10 cellular contexts compared by ENCODE assay signal in the genomic region with DNA sequence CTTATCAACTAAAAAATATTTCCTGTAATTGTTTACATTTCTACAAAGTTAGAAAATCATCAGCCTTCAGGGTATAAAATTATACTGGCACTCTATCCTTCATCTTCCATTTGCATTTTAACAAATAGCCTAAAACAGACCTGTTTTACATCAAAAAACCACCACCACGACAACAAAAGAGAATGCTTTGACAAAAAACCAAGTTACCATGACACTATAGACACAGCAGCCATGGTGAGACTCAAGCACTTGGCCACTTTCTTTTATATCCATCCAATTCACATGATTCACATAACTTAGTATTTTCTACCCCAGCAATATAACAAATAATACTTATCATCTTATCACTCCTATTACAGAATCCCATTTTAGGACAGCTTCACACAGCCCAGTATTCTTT. TPM values are rescaled to one million over a fixed set of nuclear protein-coding genes. Genes with fewer than 3 reads are reported as not detected.
DNase-seq lines count a peak whose midpoint lies in the region; ATAC-seq and TF ChIP-seq lines count a peak whose summit lies in the region.
"Had no signal": no experiment of that assay in that cellular context is flagged by ENCODE, and none has a peak within 500 bp of the region (broad histone marks: within the 10 kb centered on the region; RNA-seq: fewer than 3 reads in every experiment).

No MANE protein-coding gene starts in this region.

- DNase-seq in GM23248 (peak; percentile 28), T-helper 17 cell (no peak), hepatocyte (ENCODE audit: low spot score) (no peak), psoas muscle (no peak), NCI-H1436 (lab: John Stamatoyannopoulos, UW) (no peak), suprapubic skin (ENCODE audit: low spot score in 2 of 2) (no peak), HPDE6-E6E7 (ENCODE audit: extremely low spot score) (no peak)
- DNase-seq: activated CD4-positive, CD25-positive, alpha-beta regulatory T cell; activated T-cell treated with anti-CD3 and anti-CD28 coated beads, Interleukin-2, amount 50 U/mL, for 24 hours had no signal

- H3K79me2 ChIP-seq in GM23248 (ENCODE audit: insufficient read depth) = peaks cover 69% of the 10 kb centered on the region
- peaks cover 66% of the 10 kb centered on the region for H3K79me2 ChIP-seq in hepatocyte

- H3K9ac ChIP-seq in GM23248 = peak overlapping the region; percentile 96

- H3K27ac ChIP-seq in GM23248 (peak overlapping the region; percentile 93), hepatocyte (peak overlapping the region; percentile 99), psoas muscle (no peak overlapping the region), suprapubic skin (no peak overlapping the region)

- peaks cover 42% of the 10 kb centered on the region for H3K4me1 Mint-ChIP-seq in T-helper 17 cell

- no peaks in the 10 kb centered on the region for H3K36me3 Mint-ChIP-seq in T-helper 17 cell (ENCODE audit: low read depth)

- no peak overlapping the region for H3K4me3 Mint-ChIP-seq in T-helper 17 cell

- no peak for TF ChIP-seq EP300 in suprapubic skin (IDR thresholded peaks at IDR 0.05)

- H3F3A ChIP-seq in GM23248 (ENCODE audit: insufficient read depth) = peaks cover 8% of the 10 kb centered on the region; the same call in 1 of the 2 replicates

- H3K4me1 ChIP-seq in GM23248 (ENCODE audit: insufficient read depth) = peaks cover 31% of the 10 kb centered on the region
- H3K4me1 ChIP-seq in hepatocyte (ENCODE audit: insufficient read depth) = peaks cover 34% of the 10 kb centered on the region
- peaks cover 48% of the 10 kb centered on the region for H3K4me1 ChIP-seq in psoas muscle
- H3K4me1 ChIP-seq in suprapubic skin = peaks cover 31% of the 10 kb centered on the region

- in situ Hi-C loops in GM23248 (cut with MboI) = no loop called here

- TF ChIP-seq POLR2A in suprapubic skin (IDR thresholded peaks at IDR 0.05) = no peak

- H3K27me3 Mint-ChIP-seq in T-helper 17 cell = no peaks in the 10 kb centered on the region
- H3K27me3 Mint-ChIP-seq: activated T-cell treated with anti-CD3 and anti-CD28 coated beads, Interleukin-2, amount 50 U/mL, for 24 hours had no signal

- peaks cover 8% of the 10 kb centered on the region; the same call in 1 of the 2 replicates for H4K20me1 ChIP-seq in GM23248 (ENCODE audit: insufficient read depth)
- no peaks in the 10 kb centered on the region for H4K20me1 ChIP-seq in hepatocyte (ENCODE audit: insufficient read depth, poor library complexity, severe bottlenecking)

- TF ChIP-seq CTCF in hepatocyte (IDR thresholded peaks at IDR 0.05; ENCODE audit: poor library complexity) (no peak), psoas muscle (IDR thresholded peaks at IDR 0.05) (no peak), suprapubic skin (IDR thresholded peaks at IDR 0.05) (no peak)

- H3K4me2 ChIP-seq in GM23248 (ENCODE audit: unreplicated experiment) (peak overlapping the region; percentile 96), hepatocyte (peak overlapping the region; percentile 80)

- no peaks in the 10 kb centered on the region for H3K27me3 ChIP-seq in GM23248 (replicated peaks; ENCODE audit: insufficient read depth)
- H3K27me3 ChIP-seq in hepatocyte = no peaks in the 10 kb centered on the region
- H3K27me3 ChIP-seq in psoas muscle (ENCODE audit: insufficient read depth in 3 of 3, low read length in 2 of 3) = no peaks in the 10 kb centered on the region
- no peaks in the 10 kb centered on the region for H3K27me3 ChIP-seq in suprapubic skin

- ATAC-seq in T-helper 17 cell (no peak), psoas muscle (no peak), HG03565 (IDR thresholded peaks at IDR 0.05; ENCODE audit: unreplicated experiment) (no peak)

- H3K9me2 ChIP-seq in GM23248 (ENCODE audit: insufficient read depth) (no peaks in the 10 kb centered on the region), hepatocyte (replicated peaks; ENCODE audit: insufficient read depth) (no peaks in the 10 kb centered on the region)

- H3K9me3 ChIP-seq in GM23248 (ENCODE audit: low read depth) (no peaks in the 10 kb centered on the region), T-helper 17 cell (ENCODE audit: control insufficient read depth, low read length, poor library complexity, severe bottlenecking) (no peaks in the 10 kb centered on the region), hepatocyte (ENCODE audit: low read depth) (no peaks in the 10 kb centered on the region), psoas muscle (no peaks in the 10 kb centered on the region), suprapubic skin (no peaks in the 10 kb centered on the region)

- H3K4me3 ChIP-seq in GM23248 = peak overlapping the region; percentile 81
- no peak overlapping the region for H3K4me3 ChIP-seq in hepatocyte
- H3K4me3 ChIP-seq in psoas muscle = peak overlapping the region; percentile 91
- no peak overlapping the region for H3K4me3 ChIP-seq in suprapubic skin

- peak overlapping the region; percentile 10 for H3K27ac Mint-ChIP-seq in T-helper 17 cell
- H3K27ac Mint-ChIP-seq: activated T-cell treated with anti-CD3 and anti-CD28 coated beads, Interleukin-2, amount 50 U/mL, for 24 hours had no signal

- intact Hi-C loops in psoas muscle (cut with DNase I) = no loop called here

- 0 to 12% methylated on average over 1 of the region's 1 CpG for WGBS in GM23248 (ENCODE audit: low coverage in 1 of 2, low lambda C conversion rate in 2 of 2, missing lambda C conversion rate in 2 of 2), 2 experiments
- WGBS in hepatocyte (ENCODE audit: low lambda C conversion rate, missing lambda C conversion rate) = 59% methylated on average over 1 of the region's 1 CpG
- WGBS in psoas muscle, 3 donors = 6 to 43% (median 24%) methylated on average over 1 of the region's 1 CpG
- WGBS in suprapubic skin = 23% methylated on average over 1 of the region's 1 CpG

- 0 out of 2 replicates have a peak overlapping the region, but pooled peaks have one; percentile 76 for H2AFZ ChIP-seq in GM23248
- H2AFZ ChIP-seq in hepatocyte = no peak overlapping the region

- H3K36me3 ChIP-seq in GM23248 (ENCODE audit: low read depth) (no peaks in the 10 kb centered on the region), hepatocyte (replicated peaks; ENCODE audit: insufficient read depth, low read depth) (no peaks in the 10 kb centered on the region), psoas muscle (ENCODE audit: insufficient read depth in 1 of 2, low read depth in 1 of 2) (no peaks in the 10 kb centered on the region), suprapubic skin (no peaks in the 10 kb centered on the region)

RNA-seq across cellular contexts. Expression of a gene that starts 2.8 kb away (rescaled TPM):
- total RNA-seq in GM23248 (2014; rRNA removed; shearing (Covaris generic)) = 35.9 and 41.2 TPM in 2 replicates
- 13.2 and 15.3 TPM in 2 replicates for polyA plus RNA-seq in GM23248 (2016; fragmentation: Nextera tagmentation; extraction: Ambion mirVana)
- total RNA-seq in T-helper 17 cell = 10 to 100 TPM; 10.4 to 12.0 TPM
- 83.0 and 102 TPM in 2 replicates for total RNA-seq in hepatocyte
- 33.8 and 43.1 TPM in 2 replicates for polyA plus RNA-seq in hepatocyte
- total RNA-seq in psoas muscle = 10 to 100 TPM; 30.8 to 46.6 (median 35.2) TPM
- polyA plus RNA-seq in psoas muscle = 10 to 100 TPM; 13.4 to 31.7 (median 18.4) TPM
- total RNA-seq in suprapubic skin = 10 to 100 TPM; 12.3 to 18.4 (median 15.7) TPM

Comparison
In these comparisons a context has a peak if more than half of its experiments do, and no peak if none do; other contexts are left out.
1. H3K27ac ChIP-seq: peak in GM23248 (single experiment) and hepatocyte (single experiment); none in psoas muscle (single experiment) and suprapubic skin (single experiment).
2. H3K4me3 ChIP-seq: peak in GM23248 (single experiment) and psoas muscle (single experiment); none in hepatocyte (single experiment) and suprapubic skin (single experiment).